In genomic region chr10:122525788-122526187, GRCh38 we compare ENCODE assay signal across 1 cellular context.
TF ChIP-seq lines count a peak whose summit lies in the region.

No MANE protein-coding gene starts in this region.

TF ChIP-seq in SK-N-SH, 30 proteins besides CTCF, POLR2A, EP300 and RAD21:
- no peak for TF ChIP-seq NRF1 (IDR thresholded peaks at IDR 0.05; ENCODE audit: low read depth, low read length)
- TF ChIP-seq NFIC (IDR thresholded peaks at IDR 0.05; ENCODE audit: borderline replicate concordance) = no peak
- no peak for TF ChIP-seq POLR2AphosphoS5 (IDR thresholded peaks at IDR 0.05; ENCODE audit: low read depth, low read length)
- TF ChIP-seq GABPA (IDR thresholded peaks at IDR 0.05; ENCODE audit: low read depth) = no peak
- no peak for TF ChIP-seq RFX5 (IDR thresholded peaks at IDR 0.05; ENCODE audit: low read length)
- TF ChIP-seq EZH2phosphoT487 (IDR thresholded peaks at IDR 0.05; ENCODE audit: borderline replicate concordance, low read depth) = no peak
- TF ChIP-seq RXRA (IDR thresholded peaks at IDR 0.05; ENCODE audit: borderline replicate concordance, low read depth) = no peak
- no peak for TF ChIP-seq TEAD4 (IDR thresholded peaks at IDR 0.05; ENCODE audit: borderline replicate concordance, insufficient read depth)
- TF ChIP-seq IRF3 (IDR thresholded peaks at IDR 0.05; ENCODE audit: low read depth, low read length) = no peak
- no peak for TF ChIP-seq MAX (IDR thresholded peaks at IDR 0.05; ENCODE audit: low read depth)
TF ChIP-seq in SK-N-SH: peak in this region for 0.
